In genomic region chr1:62466982-62467532, GRCh38 we compare ENCODE assay signal across 13 cellular contexts. TPM values are rescaled to one million over a fixed set of nuclear protein-coding genes. Genes with fewer than 3 reads are reported as not detected.
DNase-seq lines count a peak whose midpoint lies in the region; ATAC-seq lines count a peak whose summit lies in the region.
"Had no signal": no experiment of that assay in that cellular context is flagged by ENCODE, and none has a peak within 500 bp of the region (broad histone marks: within the 10 kb centered on the region; RNA-seq: fewer than 3 reads in every experiment).

No MANE protein-coding gene starts in this region.

- DNase-seq in DMS79 (lab: John Stamatoyannopoulos, UW): peak; percentile 0
- no peak for DNase-seq in DMS79 treated with DMSO at 0.1 percent for 48 hours (lab: John Stamatoyannopoulos, UW)
- peak; percentile 12 for DNase-seq in NCI-H524 treated with DMSO at 0.1 percent for 48 hours (lab: John Stamatoyannopoulos, UW)
- peak; percentile 31 for DNase-seq in fibroblast of peridontal ligament (ENCODE audit: extremely low read depth)
- DNase-seq in GOT3 (lab: John Stamatoyannopoulos, UW): no peak
- DNase-seq in H4 (ENCODE audit: low spot score): no peak
- no peak for DNase-seq in NCI-H510A treated with DMSO at 0.1 percent for 48 hours (lab: John Stamatoyannopoulos, UW)
- DNase-seq: Kasumi-1, NCI-H1417 treated with DMSO at 0.1 percent for 48 hours, NCI-H2081 treated with DMSO at 0.1 percent for 48 hours, NCI-H226, NCI-H774 had no signal

- no peak for ATAC-seq in GM21786 (IDR thresholded peaks at IDR 0.05; ENCODE audit: unreplicated experiment)

RNA-seq across cellular contexts. Expression of gene USP1, which starts 30.2 kb away (rescaled TPM):
- 55.4 and 63.2 TPM in 2 replicates for total RNA-seq in H4 (2014; rRNA removed; shearing (Covaris generic))

Comparison
In these comparisons a context has a peak if more than half of its experiments do, and no peak if none do; other contexts are left out.
1. DNase-seq: peak in DMS79 (single experiment), NCI-H524 treated with DMSO at 0.1 percent for 48 hours (single experiment) and fibroblast of peridontal ligament (single experiment); none in DMS79 treated with DMSO at 0.1 percent for 48 hours (single experiment), GOT3 (single experiment), H4 (single experiment) and NCI-H510A treated with DMSO at 0.1 percent for 48 hours (single experiment).